In genomic region chr19:38315657-38316476, GRCh38 we compare ENCODE assay signal across 1 cellular context.
TF ChIP-seq lines count a peak whose summit lies in the region.

A gene with protein sequence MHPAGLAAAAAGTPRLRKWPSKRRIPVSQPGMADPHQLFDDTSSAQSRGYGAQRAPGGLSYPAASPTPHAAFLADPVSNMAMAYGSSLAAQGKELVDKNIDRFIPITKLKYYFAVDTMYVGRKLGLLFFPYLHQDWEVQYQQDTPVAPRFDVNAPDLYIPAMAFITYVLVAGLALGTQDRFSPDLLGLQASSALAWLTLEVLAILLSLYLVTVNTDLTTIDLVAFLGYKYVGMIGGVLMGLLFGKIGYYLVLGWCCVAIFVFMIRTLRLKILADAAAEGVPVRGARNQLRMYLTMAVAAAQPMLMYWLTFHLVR (minus strand): TSS chr19:38315947. CDS start chr19:38315917, 30 bp downstream.

TF ChIP-seq in SK-N-SH, 30 proteins besides CTCF, POLR2A, EP300 and RAD21 (continued from another document):
- TF ChIP-seq, protein P1, sequence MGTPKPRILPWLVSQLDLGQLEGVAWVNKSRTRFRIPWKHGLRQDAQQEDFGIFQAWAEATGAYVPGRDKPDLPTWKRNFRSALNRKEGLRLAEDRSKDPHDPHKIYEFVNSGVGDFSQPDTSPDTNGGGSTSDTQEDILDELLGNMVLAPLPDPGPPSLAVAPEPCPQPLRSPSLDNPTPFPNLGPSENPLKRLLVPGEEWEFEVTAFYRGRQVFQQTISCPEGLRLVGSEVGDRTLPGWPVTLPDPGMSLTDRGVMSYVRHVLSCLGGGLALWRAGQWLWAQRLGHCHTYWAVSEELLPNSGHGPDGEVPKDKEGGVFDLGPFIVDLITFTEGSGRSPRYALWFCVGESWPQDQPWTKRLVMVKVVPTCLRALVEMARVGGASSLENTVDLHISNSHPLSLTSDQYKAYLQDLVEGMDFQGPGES (IDR thresholded peaks at IDR 0.05; ENCODE audit: low read depth, low read length) = no peak
- TF ChIP-seq TCF12 (IDR thresholded peaks at IDR 0.05) (no peak), EZH2phosphoT487 (IDR thresholded peaks at IDR 0.05; ENCODE audit: borderline replicate concordance, low read depth) (no peak), FOXJ3 (CRISPR knock-in tag; IDR thresholded peaks at IDR 0.05) (no peak), FOSL2 (IDR thresholded peaks at IDR 0.05; ENCODE audit: borderline replicate concordance, low read depth) (no peak), TAF1 (IDR thresholded peaks at IDR 0.05; ENCODE audit: borderline replicate concordance, low read depth, low read length) (no peak), NFIC (IDR thresholded peaks at IDR 0.05; ENCODE audit: borderline replicate concordance) (no peak), NRF1 (IDR thresholded peaks at IDR 0.05; ENCODE audit: low read depth, low read length) (no peak), TEAD4 (IDR thresholded peaks at IDR 0.05; ENCODE audit: borderline replicate concordance, insufficient read depth) (no peak), SMC3 (IDR thresholded peaks at IDR 0.05; ENCODE audit: low read depth, low read length) (no peak), JUND (IDR thresholded peaks at IDR 0.05) (no peak)
